Comparison of ENCODE assay signal across 8 cellular contexts in genomic region chr20:57619053-57619831, GRCh38. TPM values are rescaled to one million over a fixed set of nuclear protein-coding genes. Genes with fewer than 3 reads are reported as not detected.
DNase-seq lines count a peak whose midpoint lies in the region; ATAC-seq, FAIRE-seq and TF ChIP-seq lines count a peak whose summit lies in the region.

No MANE protein-coding gene starts in this region.

- H3K36me3 Mint-ChIP-seq in HFFc6 (ENCODE audit: low read depth) = no peaks in the 10 kb centered on the region

- no peak overlapping the region for H3K27ac Mint-ChIP-seq in HFFc6

- no peaks in the 10 kb centered on the region for H3K9me3 Mint-ChIP-seq in HFFc6

- TF ChIP-seq POLR2A in H54 (IDR thresholded peaks at IDR 0.05; ENCODE audit: low read depth, low read length) = no peak

- peaks cover 40% of the 10 kb centered on the region for H3K27me3 Mint-ChIP-seq in HFFc6 (ENCODE audit: insufficient read depth)

- FAIRE-seq in H54 (lab: Jason Lieb, UNC) = no peak

- peaks cover 7% of the 10 kb centered on the region for H3K4me1 Mint-ChIP-seq in HFFc6 (ENCODE audit: low read depth)

- no peak for TF ChIP-seq CTCF in HFFc6 (IDR thresholded peaks at IDR 0.05)

- peak; percentile 82 for DNase-seq in activated CD8-positive, alpha-beta memory T cell treated with anti-CD3 and anti-CD28 coated beads for 24 hours
- DNase-seq in activated CD8-positive, alpha-beta memory T cell treated with anti-CD3 and anti-CD28 coated beads, Interleukin-2, amount 50 U/mL, for 48 hours = no peak
- DNase-seq in T-helper 22 cell (ENCODE audit: low read depth) = peak; percentile 61
- DNase-seq in effector CD8-positive, alpha-beta T cell (lab: John Stamatoyannopoulos, UW) = peak; percentile 58
- peak in 2 of 3 donors; percentile 44 to 64 for DNase-seq in stimulated activated CD4-positive, alpha-beta T cell treated with anti-CD3 and anti-CD28 coated beads, TNF-alpha, amount 100 ng/mL, for 48 hours (ENCODE audit: low read depth in 3 of 3)
- no peak for DNase-seq in H54 (ENCODE audit: insufficient read length, low spot score)
- no peak for DNase-seq in HFFc6

- no peak overlapping the region for H3K4me3 Mint-ChIP-seq in HFFc6

- ATAC-seq in HG03139 (IDR thresholded peaks at IDR 0.05; ENCODE audit: unreplicated experiment) = peak; percentile 44

RNA-seq across cellular contexts. Expression of gene ZBP1, which starts 1.0 kb away (rescaled TPM):
- not detected for total RNA-seq in HFFc6 (2021; fragmentation: NEBNext Ultra II Directional; extraction: Animal tissue kit (Norgen Biotek cat#: 25700))

RNA-seq across cellular contexts. Expression of gene PCK1, which starts 58.3 kb away (rescaled TPM):
- total RNA-seq in HFFc6 (2021; fragmentation: NEBNext Ultra II Directional; extraction: Animal tissue kit (Norgen Biotek cat#: 25700)) = not detected

Comparison
In these comparisons a context has a peak if more than half of its experiments do, and no peak if none do; other contexts are left out.
1. DNase-seq: peak in activated CD8-positive, alpha-beta memory T cell treated with anti-CD3 and anti-CD28 coated beads for 24 hours (single experiment), T-helper 22 cell (single experiment), effector CD8-positive, alpha-beta T cell (single experiment) and stimulated activated CD4-positive, alpha-beta T cell treated with anti-CD3 and anti-CD28 coated beads, TNF-alpha, amount 100 ng/mL, for 48 hours (2 of 3); none in activated CD8-positive, alpha-beta memory T cell treated with anti-CD3 and anti-CD28 coated beads, Interleukin-2, amount 50 U/mL, for 48 hours (single experiment), H54 (single experiment) and HFFc6 (single experiment).